1 cellular context compared by ENCODE assay signal in genomic region chr6:142900467-142900961, GRCh38.
TF ChIP-seq lines count a peak whose summit lies in the region.

No MANE protein-coding gene starts in this region.

TF ChIP-seq in HEK293, 187 proteins besides CTCF, POLR2A, EP300 and RAD21 (continued from another document):
- TF ChIP-seq ZBTB44 (tag by site-specific recombination; IDR thresholded peaks at IDR 0.05), result no peak
- TF ChIP-seq ZNF488 (tag by site-specific recombination; IDR thresholded peaks at IDR 0.05), result no peak
- TF ChIP-seq AEBP2 (tag by site-specific recombination; IDR thresholded peaks at IDR 0.05; ENCODE audit: borderline replicate concordance), result no peak
- no peak for TF ChIP-seq BCL11B (tag by site-specific recombination; IDR thresholded peaks at IDR 0.05; ENCODE audit: low read depth)
- TF ChIP-seq HOXD13 (CRISPR knock-in tag; IDR thresholded peaks at IDR 0.05; ENCODE audit: borderline replicate concordance), result no peak
- TF ChIP-seq ZNF600 (tag by site-specific recombination; IDR thresholded peaks at IDR 0.05), result no peak
- TF ChIP-seq ZNF239 (tag by site-specific recombination; IDR thresholded peaks at IDR 0.05), result no peak
- TF ChIP-seq ZNF214 (tag by site-specific recombination; IDR thresholded peaks at IDR 0.05; ENCODE audit: borderline replicate concordance), result no peak
- peak; percentile 58; the same call in 1 of the 2 replicates for TF ChIP-seq PRDM10 (tag by site-specific recombination; IDR thresholded peaks at IDR 0.05)
- 0 out of 2 replicates have a peak, but pooled peaks have one; percentile 32 for TF ChIP-seq ZNF423 (tag by site-specific recombination; IDR thresholded peaks at IDR 0.05)
- no peak for TF ChIP-seq HOXC10 (CRISPR knock-in tag; IDR thresholded peaks at IDR 0.05)
- TF ChIP-seq ZNF354C (tag by site-specific recombination; IDR thresholded peaks at IDR 0.05; ENCODE audit: borderline replicate concordance, low read depth), result no peak
- TF ChIP-seq HOXA7 (CRISPR knock-in tag; IDR thresholded peaks at IDR 0.05; ENCODE audit: borderline replicate concordance), result no peak
- no peak for TF ChIP-seq ZNF776 (tag by site-specific recombination; IDR thresholded peaks at IDR 0.05; ENCODE audit: borderline replicate concordance)
- no peak for TF ChIP-seq ZSCAN16 (tag by site-specific recombination; IDR thresholded peaks at IDR 0.05)
- TF ChIP-seq ZNF701 (tag by site-specific recombination; IDR thresholded peaks at IDR 0.05), result no peak
- TF ChIP-seq ZNF660 (tag by site-specific recombination; IDR thresholded peaks at IDR 0.05), result no peak
- TF ChIP-seq ZNF24 (tag by site-specific recombination; IDR thresholded peaks at IDR 0.05), result no peak
- no peak for TF ChIP-seq BCL11A (tag by site-specific recombination; IDR thresholded peaks at IDR 0.05; ENCODE audit: low read depth)
- peak; percentile 73 for TF ChIP-seq TRIM28 (IDR thresholded peaks at IDR 0.05; ENCODE audit: borderline replicate concordance, low read length)
- TF ChIP-seq PRDM6 (tag by site-specific recombination; IDR thresholded peaks at IDR 0.05), result peak; percentile 88
- no peak for TF ChIP-seq KLF7 (tag by site-specific recombination; IDR thresholded peaks at IDR 0.05; ENCODE audit: borderline replicate concordance)
- peak; percentile 71 for TF ChIP-seq SP7 (tag by site-specific recombination; IDR thresholded peaks at IDR 0.05)
- TF ChIP-seq ZNF138 (tag by site-specific recombination; IDR thresholded peaks at IDR 0.05; ENCODE audit: borderline replicate concordance), result no peak
- no peak for TF ChIP-seq BCL6B (tag by site-specific recombination; IDR thresholded peaks at IDR 0.05)
- TF ChIP-seq ZSCAN23 (tag by site-specific recombination; IDR thresholded peaks at IDR 0.05), result no peak
- TF ChIP-seq ZNF677 (tag by site-specific recombination; IDR thresholded peaks at IDR 0.05), result no peak
